In genomic region chr10:92241158-92241500, GRCh38 we compare ENCODE assay signal across 8 cellular contexts. TPM values are rescaled to one million over a fixed set of nuclear protein-coding genes. Genes with fewer than 3 reads are reported as not detected.
DNase-seq lines count a peak whose midpoint lies in the region; ATAC-seq and TF ChIP-seq lines count a peak whose summit lies in the region.

No MANE protein-coding gene starts in this region.

- POLR2A ChIA-PET in activated CD4-positive, alpha-beta T cell treated with anti-CD3 and anti-CD28 coated beads, Interleukin-2, amount 10 ng/mL, durations not matched to agents 7 days and 5 days (lab: Charles Lee), result no interaction called here
- POLR2A ChIA-PET in WTC11 (lab: Charles Lee), result interaction anchor here (0.6 to 1.6 kb wide), 2 partner anchors 25 to 50 kb away, joined by 4 to 7 read pairs; partner anchors contain the start of genes CPEB3 and MARCHF5

- H3K27me3 ChIP-seq in trophoblast cell (ENCODE audit: insufficient read depth, low read length), result peaks cover 7% of the 10 kb centered on the region

- H3K36me3 Mint-ChIP-seq in activated CD4-positive, alpha-beta T cell treated with anti-CD3 and anti-CD28 coated beads, Interleukin-2, amount 10 ng/mL, durations not matched to agents 7 days and 5 days (ENCODE audit: low read depth), result peaks cover 19% of the 10 kb centered on the region
- no peaks in the 10 kb centered on the region for H3K36me3 Mint-ChIP-seq in WTC11

- H3K79me1 ChIP-seq in trophoblast cell (ENCODE audit: low read length), result peaks cover 6% of the 10 kb centered on the region

- H3K18ac ChIP-seq in trophoblast cell (ENCODE audit: low read length), result no peak overlapping the region

- H3K9me3 Mint-ChIP-seq in activated CD4-positive, alpha-beta T cell treated with anti-CD3 and anti-CD28 coated beads, Interleukin-2, amount 10 ng/mL, durations not matched to agents 7 days and 5 days, result no peaks in the 10 kb centered on the region
- H3K9me3 Mint-ChIP-seq in WTC11, result no peaks in the 10 kb centered on the region

- no peak overlapping the region for H3K4ac ChIP-seq in trophoblast cell (ENCODE audit: low read depth, low read length)

- no peak overlapping the region for H4K91ac ChIP-seq in trophoblast cell (ENCODE audit: low read depth, low read length)

- H3K4me1 Mint-ChIP-seq in activated CD4-positive, alpha-beta T cell treated with anti-CD3 and anti-CD28 coated beads, Interleukin-2, amount 10 ng/mL, durations not matched to agents 7 days and 5 days, result peaks cover 34% of the 10 kb centered on the region
- peaks cover 36% of the 10 kb centered on the region for H3K4me1 Mint-ChIP-seq in WTC11

- no peak overlapping the region for H3K9ac ChIP-seq in trophoblast cell (ENCODE audit: low read length)

- H2AK5ac ChIP-seq in trophoblast cell (ENCODE audit: low read length), result no peak overlapping the region

- H3K4me3 ChIP-seq in trophoblast cell (ENCODE audit: low read depth, low read length), result no peak overlapping the region

- in situ Hi-C loops in GM13977 (cut with MboI; ENCODE audit: low pct_unique_long_range_greater_than_20kb, low sequenced_read_pairs, unreplicated experiment), result no loop called here

- ATAC-seq in WTC11 (peak; percentile 23; the same call in 1 of the 2 replicates), Right ventricle myocardium superior (ENCODE audit: poor library complexity) (peak; percentile 58), GM21619 (IDR thresholded peaks at IDR 0.05; ENCODE audit: unreplicated experiment) (no peak), GM21390 (IDR thresholded peaks at IDR 0.05; ENCODE audit: unreplicated experiment) (no peak)

- no peak overlapping the region for H4K12ac ChIP-seq in trophoblast cell (ENCODE audit: low read depth, low read length)

- H3K27ac ChIP-seq in trophoblast cell (ENCODE audit: low read depth, low read length), result peak overlapping the region; percentile 49

- no peaks in the 10 kb centered on the region for H3K9me3 ChIP-seq in trophoblast cell (ENCODE audit: insufficient read depth, low read depth, low read length)

- H3K4me3 Mint-ChIP-seq in activated CD4-positive, alpha-beta T cell treated with anti-CD3 and anti-CD28 coated beads, Interleukin-2, amount 10 ng/mL, durations not matched to agents 7 days and 5 days, result peak overlapping the region; percentile 80
- H3K4me3 Mint-ChIP-seq in WTC11, result peak overlapping the region; percentile 91

- no peak overlapping the region for H4K8ac ChIP-seq in trophoblast cell (ENCODE audit: low read depth, low read length)

- H2BK5ac ChIP-seq in trophoblast cell (ENCODE audit: low read depth, low read length, poor library complexity), result no peak overlapping the region

- no peak overlapping the region for H2BK120ac ChIP-seq in trophoblast cell (ENCODE audit: insufficient read depth, low read length, poor library complexity)

- no CpG with 5 or more reads among the region's 9 CpGs for WGBS in trophoblast cell (ENCODE audit: extremely low coverage, insufficient coverage, insufficient read length)

- H3K4me1 ChIP-seq in trophoblast cell (ENCODE audit: control insufficient read depth in 1 of 2, insufficient read depth in 2 of 2, low read length in 2 of 2), result peaks cover 5 to 7% of the 10 kb centered on the region in 2 experiments

- no peak overlapping the region for H2BK12ac ChIP-seq in trophoblast cell (ENCODE audit: low read length)

- TF ChIP-seq CTCF in WTC11 (IDR thresholded peaks at IDR 0.05) (no peak), GM13977 (IDR thresholded peaks at IDR 0.05; ENCODE audit: extremely low read depth, insufficient read depth, missing control alignments) (no peak)

- peaks cover 15% of the 10 kb centered on the region for H3K27me3 Mint-ChIP-seq in activated CD4-positive, alpha-beta T cell treated with anti-CD3 and anti-CD28 coated beads, Interleukin-2, amount 10 ng/mL, durations not matched to agents 7 days and 5 days
- peaks cover 40% of the 10 kb centered on the region for H3K27me3 Mint-ChIP-seq in WTC11 (ENCODE audit: low read depth)

- CTCF ChIA-PET in activated CD4-positive, alpha-beta T cell treated with anti-CD3 and anti-CD28 coated beads, Interleukin-2, amount 10 ng/mL, durations not matched to agents 7 days and 5 days (lab: Charles Lee), result no interaction called here
- CTCF ChIA-PET in WTC11 (lab: Charles Lee), result interaction anchor here (1.0 to 1.9 kb wide), 3 partner anchors 25 to 193 kb away, joined by 3 to 14 read pairs (median 3); partner anchors contain the start of genes CPEB3 and MARCHF5

- DNase-seq in activated CD4-positive, alpha-beta T cell treated with anti-CD3 and anti-CD28 coated beads, Interleukin-2, amount 10 ng/mL, durations not matched to agents 7 days and 5 days, result no peak
- DNase-seq in activated CD4-positive, alpha-beta T cell treated with anti-CD3 and anti-CD28 coated beads for 4 hours, result no peak
- no peak for DNase-seq in WTC11 (ENCODE audit: low spot score)
- DNase-seq in Right ventricle myocardium superior, result peak; percentile 49
- no peak for DNase-seq in trophoblast cell
- no peak for DNase-seq in GM13977 (ENCODE audit: low spot score)

- intact Hi-C loops in Right ventricle myocardium superior (cut with DNase I), result loop anchor here (5.0 kb wide), 1 partner anchor 51 kb away; the partner anchor contains the start of genes CPEB3 and MARCHF5

- no peak overlapping the region for H2AFZ ChIP-seq in trophoblast cell (ENCODE audit: insufficient read depth, low read length, poor library complexity)

- peak overlapping the region; percentile 99 for H3K4me2 ChIP-seq in trophoblast cell (ENCODE audit: low read length)

- H3K27ac Mint-ChIP-seq in activated CD4-positive, alpha-beta T cell treated with anti-CD3 and anti-CD28 coated beads, Interleukin-2, amount 10 ng/mL, durations not matched to agents 7 days and 5 days, result no peak overlapping the region
- H3K27ac Mint-ChIP-seq in WTC11, result peak overlapping the region; percentile 91

- peaks cover 1% of the 10 kb centered on the region for H3K79me2 ChIP-seq in trophoblast cell (ENCODE audit: control insufficient read depth, insufficient read depth, low read length, poor library complexity)

- H3K23ac ChIP-seq in trophoblast cell (ENCODE audit: low read length), result no peak overlapping the region

- H3K14ac ChIP-seq in trophoblast cell (ENCODE audit: low read length), result no peak overlapping the region

- no peaks in the 10 kb centered on the region for H3K36me3 ChIP-seq in trophoblast cell (ENCODE audit: control insufficient read depth in 1 of 2, insufficient read depth in 2 of 2, low read length in 2 of 2)

TF ChIP-seq in WTC11, 78 proteins besides CTCF, POLR2A, EP300 and RAD21 (continues in another document):
- TF ChIP-seq STAT6 (CRISPR knock-in tag; conservative IDR thresholded peaks at IDR 0.05; ENCODE audit: low read depth) (no peak), GRHL2 (CRISPR knock-in tag; IDR thresholded peaks at IDR 0.05; ENCODE audit: insufficient replicate concordance, severe bottlenecking) (no peak), NR2C2 (CRISPR knock-in tag; IDR thresholded peaks at IDR 0.05) (no peak), ZNF138 (CRISPR knock-in tag; conservative IDR thresholded peaks at IDR 0.05) (no peak), ZNF416 (CRISPR knock-in tag; IDR thresholded peaks at IDR 0.05) (no peak)

RNA-seq across cellular contexts. Expression of gene CPEB3, which starts 49.7 kb away (rescaled TPM):
- total RNA-seq in activated CD4-positive, alpha-beta T cell treated with anti-CD3 and anti-CD28 coated beads, Interleukin-2, amount 10 ng/mL, durations not matched to agents 7 days and 5 days, result 1 to 10 TPM; 2.2 to 2.6 TPM
- total RNA-seq in WTC11 (2021), result 1.9 to 2.4 TPM (median 2.4 TPM) in 3 replicates
- 14.4 TPM for total RNA-seq in Right ventricle myocardium superior
- 1.1 and 1.2 TPM in 2 replicates for polyA plus RNA-seq in trophoblast cell (2013)

RNA-seq across cellular contexts. Expression of gene MARCHF5, which starts 49.8 kb away (rescaled TPM):
- 10 to 100 TPM; 15.1 to 21.5 TPM for total RNA-seq in activated CD4-positive, alpha-beta T cell treated with anti-CD3 and anti-CD28 coated beads, Interleukin-2, amount 10 ng/mL, durations not matched to agents 7 days and 5 days
- total RNA-seq in WTC11 (2021) (26.7 to 32.2 TPM (median 26.8 TPM) in 3 replicates), Right ventricle myocardium superior (38.2 TPM)
- 30.8 and 35.0 TPM in 2 replicates for polyA plus RNA-seq in trophoblast cell (2013)

Comparison
In these comparisons a context has a peak if more than half of its experiments do, and no peak if none do; other contexts are left out.
1. ATAC-seq: peak in WTC11 (single experiment) and Right ventricle myocardium superior (single experiment); none in GM21619 (single experiment) and GM21390 (single experiment).